ENCODE assay signal across 12 cellular contexts in the genomic region with DNA sequence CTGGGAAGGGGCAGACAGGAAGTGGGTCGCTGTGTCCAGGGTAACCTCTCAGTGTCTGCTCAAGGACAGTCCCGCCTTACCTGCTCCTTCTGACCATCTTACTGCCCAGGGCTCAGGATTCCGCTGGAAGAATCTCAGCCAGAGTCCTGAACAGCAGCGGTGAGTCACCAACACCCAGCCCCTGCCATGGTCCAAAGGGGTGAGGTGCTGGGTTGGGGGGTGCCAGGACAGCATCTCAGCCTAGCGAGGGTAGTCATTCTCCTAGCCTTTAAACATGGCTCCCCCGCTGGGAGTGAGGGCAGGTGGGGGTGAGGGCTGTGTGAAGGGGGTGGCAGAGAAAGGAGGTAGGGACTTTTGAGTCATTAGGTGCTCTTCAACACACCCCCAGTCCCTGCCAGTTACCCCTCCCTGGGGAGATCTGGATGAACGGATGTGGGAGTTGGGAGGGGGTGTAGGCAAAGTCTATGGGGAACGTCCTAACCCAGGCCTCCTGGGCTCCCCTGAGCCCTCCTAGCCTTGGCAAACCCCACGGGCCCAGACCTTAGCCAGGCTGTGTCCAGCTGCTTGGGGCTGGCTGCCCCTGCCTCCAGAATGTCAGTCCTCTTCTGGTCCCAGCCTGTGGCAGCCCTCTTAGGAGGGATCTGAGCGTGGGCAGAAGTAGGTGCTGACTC. TPM values are rescaled to one million over a fixed set of nuclear protein-coding genes. Genes with fewer than 3 reads are reported as not detected.
DNase-seq lines count a peak whose midpoint lies in the region; ATAC-seq and TF ChIP-seq lines count a peak whose summit lies in the region.
"Had no signal": no experiment of that assay in that cellular context is flagged by ENCODE, and none has a peak within 500 bp of the region (broad histone marks: within the 10 kb centered on the region; RNA-seq: fewer than 3 reads in every experiment).

No MANE protein-coding gene starts in this region.

- no peak for TF ChIP-seq POLR2A in NB4 (IDR thresholded peaks at IDR 0.05; ENCODE audit: extremely low read depth, insufficient read length)
- TF ChIP-seq POLR2A in suprapubic skin (IDR thresholded peaks at IDR 0.05) = no peak

- H3K27me3 ChIP-seq in suprapubic skin = no peaks in the 10 kb centered on the region

- H3K4me3 ChIP-seq in NB4 (ENCODE audit: low read depth, low read length) (peak overlapping the region; percentile 36), mesodermal cell (ENCODE audit: extremely low read depth, insufficient read depth, low read length, poor library complexity, severe bottlenecking) (no peak overlapping the region), suprapubic skin (peak overlapping the region; percentile 79)

- ATAC-seq in GM18867 (IDR thresholded peaks at IDR 0.05; ENCODE audit: unreplicated experiment) (no peak), HG02840 (IDR thresholded peaks at IDR 0.05; ENCODE audit: low FRiP score, unreplicated experiment) (no peak)

- H3K4me1 ChIP-seq in mesodermal cell (ENCODE audit: control insufficient read depth, insufficient read depth, low read length, poor library complexity, severe bottlenecking) (peaks cover 32% of the 10 kb centered on the region), suprapubic skin (peaks cover 55% of the 10 kb centered on the region)

- H3K9me3 ChIP-seq in mesodermal cell (ENCODE audit: control insufficient read depth, low read length) (no peaks in the 10 kb centered on the region), suprapubic skin (no peaks in the 10 kb centered on the region)

- H3K36me3 ChIP-seq in mesodermal cell (ENCODE audit: control insufficient read depth, insufficient read depth, low read length) (peaks cover 42% of the 10 kb centered on the region), suprapubic skin (peaks cover 17% of the 10 kb centered on the region)

- TF ChIP-seq EP300 in suprapubic skin (IDR thresholded peaks at IDR 0.05) = no peak

- DNase-seq in NB4 (ENCODE audit: low read depth) (peak; percentile 87), dermis blood vessel endothelial cell (peak; percentile 32), suprapubic skin (ENCODE audit: low spot score in 2 of 2) (no peak), putamen (ENCODE audit: low spot score) (no peak), AML-193 (lab: John Stamatoyannopoulos, UW) (no peak)
- DNase-seq: activated gamma-delta T cell; mammary epithelial cell; MV-4-11; stimulated activated CD4-positive, alpha-beta T cell treated with anti-CD3 and anti-CD28 coated beads, Interleukin-4, amount 100 ng/mL, for 1 hour had no signal

- 91 to 93% methylated on average over 6 to 7 of the region's 10 CpGs for WGBS in mesodermal cell (ENCODE audit: insufficient coverage in 2 of 2), 2 experiments
- 61% methylated on average over 8 of the region's 10 CpGs for WGBS in suprapubic skin

- TF ChIP-seq CTCF in NB4 (IDR thresholded peaks at IDR 0.05; ENCODE audit: low read depth, low read length) = no peak
- no peak for TF ChIP-seq CTCF in suprapubic skin (IDR thresholded peaks at IDR 0.05)

- peak overlapping the region; percentile 66 for H3K27ac ChIP-seq in mesodermal cell (ENCODE audit: low read depth, low read length, severe bottlenecking)
- peak overlapping the region; percentile 90 for H3K27ac ChIP-seq in suprapubic skin

RNA-seq across cellular contexts. Expression of gene TAMALIN, which starts 2.5 kb away (rescaled TPM):
- total RNA-seq in dermis blood vessel endothelial cell = 35.0 and 49.2 TPM in 2 replicates
- polyA plus RNA-seq in mesodermal cell (2013, experiment 1 of 2) = 25.9 TPM
- polyA plus RNA-seq in mesodermal cell (2013, experiment 2 of 2) = 16.1 TPM
- 10 to 100 TPM; 11.5 to 14.5 (median 12.5) TPM for total RNA-seq in suprapubic skin

RNA-seq across cellular contexts. Expression of gene NR4A1, which starts 42.0 kb away (rescaled TPM):
- total RNA-seq in dermis blood vessel endothelial cell (0.70 and 3.1 TPM in 2 replicates), suprapubic skin (100 to 1,000 TPM; 141 to 775 (median 422) TPM)
- 22.2 TPM for polyA plus RNA-seq in mesodermal cell (2013, experiment 1 of 2)
- polyA plus RNA-seq in mesodermal cell (2013, experiment 2 of 2) = 21.0 TPM

RNA-seq across cellular contexts. Expression of gene ACVR1B, which starts 57.7 kb away (rescaled TPM):
- total RNA-seq in dermis blood vessel endothelial cell = 9.9 and 17.4 TPM in 2 replicates
- 20.4 TPM for polyA plus RNA-seq in mesodermal cell (2013, experiment 1 of 2)
- 18.7 TPM for polyA plus RNA-seq in mesodermal cell (2013, experiment 2 of 2)
- 100 to 1,000 TPM in 1 of 4 donors, 10 to 100 TPM in 3; 40.5 to 103 (median 57.3) TPM for total RNA-seq in suprapubic skin

Comparison
In these comparisons a context has a peak if more than half of its experiments do, and no peak if none do; other contexts are left out.
1. DNase-seq: peak in NB4 (single experiment) and dermis blood vessel endothelial cell (single experiment); none in suprapubic skin (0 of 2), putamen (single experiment) and AML-193 (0 of 2).
2. RNA of gene NR4A1, which starts 42.0 kb away (total RNA-seq): 141 to 775 TPM in suprapubic skin; 0.70 to 3.1 TPM in dermis blood vessel endothelial cell; every median in the first group is over 10 times any median in the second.